1 cellular context compared by ENCODE assay signal in genomic region chr6:13486679-13487121, GRCh38.
A peak's percentile ranks its signal among the peaks of the same experiment; 100 is the strongest.
TF ChIP-seq lines count a peak whose summit lies in the region.

No MANE protein-coding gene starts in this region.

TF ChIP-seq in HEK293, 187 proteins besides CTCF, POLR2A, EP300 and RAD21 (continued from another document and continues in another):
- peak; percentile 94 for TF ChIP-seq ZNF335 (tag by site-specific recombination; conservative IDR thresholded peaks at IDR 0.05)
- TF ChIP-seq ZNF404 (tag by site-specific recombination; IDR thresholded peaks at IDR 0.05), result no peak
- no peak for TF ChIP-seq ZNF521 (tag by site-specific recombination; IDR thresholded peaks at IDR 0.05)
- no peak for TF ChIP-seq MEIS1 (CRISPR knock-in tag; IDR thresholded peaks at IDR 0.05; ENCODE audit: borderline replicate concordance)
- TF ChIP-seq, protein P1, sequence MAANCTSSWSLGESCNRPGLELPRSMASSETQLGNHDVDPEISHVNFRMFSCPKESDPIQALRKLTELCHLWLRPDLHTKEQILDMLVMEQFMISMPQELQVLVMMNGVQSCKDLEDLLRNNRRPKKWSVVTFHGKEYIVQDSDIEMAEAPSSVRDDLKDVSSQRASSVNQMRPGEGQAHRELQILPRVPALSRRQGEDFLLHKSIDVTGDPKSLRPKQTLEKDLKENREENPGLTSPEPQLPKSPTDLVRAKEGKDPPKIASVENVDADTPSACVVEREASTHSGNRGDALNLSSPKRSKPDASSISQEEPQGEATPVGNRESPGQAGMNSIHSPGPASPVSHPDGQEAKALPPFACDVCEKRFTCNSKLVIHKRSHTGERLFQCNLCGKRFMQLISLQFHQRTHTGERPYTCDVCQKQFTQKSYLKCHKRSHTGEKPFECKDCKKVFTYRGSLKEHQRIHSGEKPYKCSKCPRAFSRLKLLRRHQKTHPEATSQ (tag by site-specific recombination; IDR thresholded peaks at IDR 0.05), result no peak
- TF ChIP-seq ZNF302 (tag by site-specific recombination; IDR thresholded peaks at IDR 0.05; ENCODE audit: low read depth), result no peak
- TF ChIP-seq ZNF426 (tag by site-specific recombination; IDR thresholded peaks at IDR 0.05), result no peak
- 0 out of 2 replicates have a peak, but pooled peaks have one; percentile 22 for TF ChIP-seq ZNF280D (tag by site-specific recombination; IDR thresholded peaks at IDR 0.05)
- no peak for TF ChIP-seq MZF1 (tag by site-specific recombination; IDR thresholded peaks at IDR 0.05; ENCODE audit: borderline replicate concordance)
- no peak for TF ChIP-seq ZNF596 (tag by site-specific recombination; IDR thresholded peaks at IDR 0.05)
- TF ChIP-seq ZBTB17 (tag by site-specific recombination; IDR thresholded peaks at IDR 0.05), result peak; percentile 8; the same call in 1 of the 2 replicates
- 0 out of 2 replicates have a peak, but pooled peaks have one; percentile 12 for TF ChIP-seq ZNF121 (tag by site-specific recombination; IDR thresholded peaks at IDR 0.05)
- peak; percentile 38 for TF ChIP-seq KLF1 (tag by site-specific recombination; IDR thresholded peaks at IDR 0.05)
- TF ChIP-seq ZIC2 (tag by site-specific recombination; IDR thresholded peaks at IDR 0.05), result peak; percentile 5; the same call in 1 of the 2 replicates
- TF ChIP-seq ZNF791 (tag by site-specific recombination; IDR thresholded peaks at IDR 0.05), result no peak
- TF ChIP-seq ZNF211 (tag by site-specific recombination; IDR thresholded peaks at IDR 0.05; ENCODE audit: low read depth), result no peak
- TF ChIP-seq, protein P2, sequence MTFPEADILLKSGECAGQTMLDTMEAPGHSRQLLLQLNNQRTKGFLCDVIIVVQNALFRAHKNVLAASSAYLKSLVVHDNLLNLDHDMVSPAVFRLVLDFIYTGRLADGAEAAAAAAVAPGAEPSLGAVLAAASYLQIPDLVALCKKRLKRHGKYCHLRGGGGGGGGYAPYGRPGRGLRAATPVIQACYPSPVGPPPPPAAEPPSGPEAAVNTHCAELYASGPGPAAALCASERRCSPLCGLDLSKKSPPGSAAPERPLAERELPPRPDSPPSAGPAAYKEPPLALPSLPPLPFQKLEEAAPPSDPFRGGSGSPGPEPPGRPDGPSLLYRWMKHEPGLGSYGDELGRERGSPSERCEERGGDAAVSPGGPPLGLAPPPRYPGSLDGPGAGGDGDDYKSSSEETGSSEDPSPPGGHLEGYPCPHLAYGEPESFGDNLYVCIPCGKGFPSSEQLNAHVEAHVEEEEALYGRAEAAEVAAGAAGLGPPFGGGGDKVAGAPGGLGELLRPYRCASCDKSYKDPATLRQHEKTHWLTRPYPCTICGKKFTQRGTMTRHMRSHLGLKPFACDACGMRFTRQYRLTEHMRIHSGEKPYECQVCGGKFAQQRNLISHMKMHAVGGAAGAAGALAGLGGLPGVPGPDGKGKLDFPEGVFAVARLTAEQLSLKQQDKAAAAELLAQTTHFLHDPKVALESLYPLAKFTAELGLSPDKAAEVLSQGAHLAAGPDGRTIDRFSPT (tag by site-specific recombination; IDR thresholded peaks at IDR 0.05), result peak; percentile 41; the same call in 1 of the 2 replicates
- TF ChIP-seq ZBTB1 (tag by site-specific recombination; IDR thresholded peaks at IDR 0.05), result no peak
- TF ChIP-seq, protein P3, sequence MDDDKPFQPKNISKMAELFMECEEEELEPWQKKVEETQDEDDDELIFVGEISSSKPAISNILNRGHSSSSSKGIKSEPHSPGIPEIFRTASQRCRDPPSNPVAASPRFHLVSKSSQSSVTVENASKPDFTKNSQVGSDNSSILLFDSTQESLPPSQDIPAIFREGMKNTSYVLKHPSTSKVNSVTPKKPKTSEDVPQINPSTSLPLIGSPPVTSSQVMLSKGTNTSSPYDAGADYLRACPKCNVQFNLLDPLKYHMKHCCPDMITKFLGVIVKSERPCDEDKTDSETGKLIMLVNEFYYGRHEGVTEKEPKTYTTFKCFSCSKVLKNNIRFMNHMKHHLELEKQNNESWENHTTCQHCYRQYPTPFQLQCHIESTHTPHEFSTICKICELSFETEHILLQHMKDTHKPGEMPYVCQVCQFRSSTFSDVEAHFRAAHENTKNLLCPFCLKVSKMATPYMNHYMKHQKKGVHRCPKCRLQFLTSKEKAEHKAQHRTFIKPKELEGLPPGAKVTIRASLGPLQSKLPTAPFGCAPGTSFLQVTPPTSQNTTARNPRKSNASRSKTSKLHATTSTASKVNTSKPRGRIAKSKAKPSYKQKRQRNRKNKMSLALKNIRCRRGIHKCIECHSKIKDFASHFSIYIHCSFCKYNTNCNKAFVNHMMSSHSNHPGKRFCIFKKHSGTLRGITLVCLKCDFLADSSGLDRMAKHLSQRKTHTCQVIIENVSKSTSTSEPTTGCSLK (tag by site-specific recombination; IDR thresholded peaks at IDR 0.05), result no peak
- no peak for TF ChIP-seq ZNF621 (tag by site-specific recombination; IDR thresholded peaks at IDR 0.05)
- TF ChIP-seq, protein P4, sequence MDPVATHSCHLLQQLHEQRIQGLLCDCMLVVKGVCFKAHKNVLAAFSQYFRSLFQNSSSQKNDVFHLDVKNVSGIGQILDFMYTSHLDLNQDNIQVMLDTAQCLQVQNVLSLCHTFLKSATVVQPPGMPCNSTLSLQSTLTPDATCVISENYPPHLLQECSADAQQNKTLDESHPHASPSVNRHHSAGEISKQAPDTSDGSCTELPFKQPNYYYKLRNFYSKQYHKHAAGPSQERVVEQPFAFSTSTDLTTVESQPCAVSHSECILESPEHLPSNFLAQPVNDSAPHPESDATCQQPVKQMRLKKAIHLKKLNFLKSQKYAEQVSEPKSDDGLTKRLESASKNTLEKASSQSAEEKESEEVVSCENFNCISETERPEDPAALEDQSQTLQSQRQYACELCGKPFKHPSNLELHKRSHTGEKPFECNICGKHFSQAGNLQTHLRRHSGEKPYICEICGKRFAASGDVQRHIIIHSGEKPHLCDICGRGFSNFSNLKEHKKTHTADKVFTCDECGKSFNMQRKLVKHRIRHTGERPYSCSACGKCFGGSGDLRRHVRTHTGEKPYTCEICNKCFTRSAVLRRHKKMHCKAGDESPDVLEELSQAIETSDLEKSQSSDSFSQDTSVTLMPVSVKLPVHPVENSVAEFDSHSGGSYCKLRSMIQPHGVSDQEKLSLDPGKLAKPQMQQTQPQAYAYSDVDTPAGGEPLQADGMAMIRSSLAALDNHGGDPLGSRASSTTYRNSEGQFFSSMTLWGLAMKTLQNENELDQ (tag by site-specific recombination; IDR thresholded peaks at IDR 0.05; ENCODE audit: low read depth), result no peak
- TF ChIP-seq, protein P5, sequence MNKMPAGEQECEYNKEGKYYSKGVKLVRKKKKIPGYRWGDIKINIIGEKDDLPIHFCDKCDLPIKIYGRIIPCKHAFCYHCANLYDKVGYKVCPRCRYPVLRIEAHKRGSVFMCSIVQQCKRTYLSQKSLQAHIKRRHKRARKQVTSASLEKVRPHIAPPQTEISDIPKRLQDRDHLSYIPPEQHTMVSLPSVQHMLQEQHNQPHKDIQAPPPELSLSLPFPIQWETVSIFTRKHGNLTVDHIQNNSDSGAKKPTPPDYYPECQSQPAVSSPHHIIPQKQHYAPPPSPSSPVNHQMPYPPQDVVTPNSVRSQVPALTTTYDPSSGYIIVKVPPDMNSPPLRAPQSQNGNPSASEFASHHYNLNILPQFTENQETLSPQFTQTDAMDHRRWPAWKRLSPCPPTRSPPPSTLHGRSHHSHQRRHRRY (tag by site-specific recombination; IDR thresholded peaks at IDR 0.05), result no peak
- peak; percentile 87 for TF ChIP-seq ZBTB20 (tag by site-specific recombination; IDR thresholded peaks at IDR 0.05)
- no peak for TF ChIP-seq ZNF76 (tag by site-specific recombination; IDR thresholded peaks at IDR 0.05; ENCODE audit: borderline replicate concordance, low read depth)
- no peak for TF ChIP-seq GLI4 (tag by site-specific recombination; IDR thresholded peaks at IDR 0.05)
- TF ChIP-seq ZNF2 (tag by site-specific recombination; IDR thresholded peaks at IDR 0.05), result no peak
- no peak for TF ChIP-seq ZNF561 (tag by site-specific recombination; IDR thresholded peaks at IDR 0.05; ENCODE audit: borderline replicate concordance)
- no peak for TF ChIP-seq ZNF623 (tag by site-specific recombination; IDR thresholded peaks at IDR 0.05)
- TF ChIP-seq ZNF701 (tag by site-specific recombination; IDR thresholded peaks at IDR 0.05), result no peak
- TF ChIP-seq ZNF768 (tag by site-specific recombination; IDR thresholded peaks at IDR 0.05), result no peak
- TF ChIP-seq, protein P6, sequence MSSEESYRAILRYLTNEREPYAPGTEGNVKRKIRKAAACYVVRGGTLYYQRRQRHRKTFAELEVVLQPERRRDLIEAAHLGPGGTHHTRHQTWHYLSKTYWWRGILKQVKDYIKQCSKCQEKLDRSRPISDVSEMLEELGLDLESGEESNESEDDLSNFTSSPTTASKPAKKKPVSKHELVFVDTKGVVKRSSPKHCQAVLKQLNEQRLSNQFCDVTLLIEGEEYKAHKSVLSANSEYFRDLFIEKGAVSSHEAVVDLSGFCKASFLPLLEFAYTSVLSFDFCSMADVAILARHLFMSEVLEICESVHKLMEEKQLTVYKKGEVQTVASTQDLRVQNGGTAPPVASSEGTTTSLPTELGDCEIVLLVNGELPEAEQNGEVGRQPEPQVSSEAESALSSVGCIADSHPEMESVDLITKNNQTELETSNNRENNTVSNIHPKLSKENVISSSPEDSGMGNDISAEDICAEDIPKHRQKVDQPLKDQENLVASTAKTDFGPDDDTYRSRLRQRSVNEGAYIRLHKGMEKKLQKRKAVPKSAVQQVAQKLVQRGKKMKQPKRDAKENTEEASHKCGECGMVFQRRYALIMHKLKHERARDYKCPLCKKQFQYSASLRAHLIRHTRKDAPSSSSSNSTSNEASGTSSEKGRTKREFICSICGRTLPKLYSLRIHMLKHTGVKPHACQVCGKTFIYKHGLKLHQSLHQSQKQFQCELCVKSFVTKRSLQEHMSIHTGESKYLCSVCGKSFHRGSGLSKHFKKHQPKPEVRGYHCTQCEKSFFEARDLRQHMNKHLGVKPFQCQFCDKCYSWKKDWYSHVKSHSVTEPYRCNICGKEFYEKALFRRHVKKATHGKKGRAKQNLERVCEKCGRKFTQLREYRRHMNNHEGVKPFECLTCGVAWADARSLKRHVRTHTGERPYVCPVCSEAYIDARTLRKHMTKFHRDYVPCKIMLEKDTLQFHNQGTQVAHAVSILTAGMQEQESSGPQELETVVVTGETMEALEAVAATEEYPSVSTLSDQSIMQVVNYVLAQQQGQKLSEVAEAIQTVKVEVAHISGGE (tag by site-specific recombination; conservative IDR thresholded peaks at IDR 0.05; ENCODE audit: low read depth), result no peak
- no peak for TF ChIP-seq ZNF157 (tag by site-specific recombination; IDR thresholded peaks at IDR 0.05)
- TF ChIP-seq ZNF248 (tag by site-specific recombination; IDR thresholded peaks at IDR 0.05), result no peak
- no peak for TF ChIP-seq ZNF354C (tag by site-specific recombination; IDR thresholded peaks at IDR 0.05; ENCODE audit: borderline replicate concordance, low read depth)
- no peak for TF ChIP-seq HOXD13 (CRISPR knock-in tag; IDR thresholded peaks at IDR 0.05; ENCODE audit: borderline replicate concordance)
- no peak for TF ChIP-seq ZNF837 (tag by site-specific recombination; IDR thresholded peaks at IDR 0.05)
- TF ChIP-seq, protein P7, sequence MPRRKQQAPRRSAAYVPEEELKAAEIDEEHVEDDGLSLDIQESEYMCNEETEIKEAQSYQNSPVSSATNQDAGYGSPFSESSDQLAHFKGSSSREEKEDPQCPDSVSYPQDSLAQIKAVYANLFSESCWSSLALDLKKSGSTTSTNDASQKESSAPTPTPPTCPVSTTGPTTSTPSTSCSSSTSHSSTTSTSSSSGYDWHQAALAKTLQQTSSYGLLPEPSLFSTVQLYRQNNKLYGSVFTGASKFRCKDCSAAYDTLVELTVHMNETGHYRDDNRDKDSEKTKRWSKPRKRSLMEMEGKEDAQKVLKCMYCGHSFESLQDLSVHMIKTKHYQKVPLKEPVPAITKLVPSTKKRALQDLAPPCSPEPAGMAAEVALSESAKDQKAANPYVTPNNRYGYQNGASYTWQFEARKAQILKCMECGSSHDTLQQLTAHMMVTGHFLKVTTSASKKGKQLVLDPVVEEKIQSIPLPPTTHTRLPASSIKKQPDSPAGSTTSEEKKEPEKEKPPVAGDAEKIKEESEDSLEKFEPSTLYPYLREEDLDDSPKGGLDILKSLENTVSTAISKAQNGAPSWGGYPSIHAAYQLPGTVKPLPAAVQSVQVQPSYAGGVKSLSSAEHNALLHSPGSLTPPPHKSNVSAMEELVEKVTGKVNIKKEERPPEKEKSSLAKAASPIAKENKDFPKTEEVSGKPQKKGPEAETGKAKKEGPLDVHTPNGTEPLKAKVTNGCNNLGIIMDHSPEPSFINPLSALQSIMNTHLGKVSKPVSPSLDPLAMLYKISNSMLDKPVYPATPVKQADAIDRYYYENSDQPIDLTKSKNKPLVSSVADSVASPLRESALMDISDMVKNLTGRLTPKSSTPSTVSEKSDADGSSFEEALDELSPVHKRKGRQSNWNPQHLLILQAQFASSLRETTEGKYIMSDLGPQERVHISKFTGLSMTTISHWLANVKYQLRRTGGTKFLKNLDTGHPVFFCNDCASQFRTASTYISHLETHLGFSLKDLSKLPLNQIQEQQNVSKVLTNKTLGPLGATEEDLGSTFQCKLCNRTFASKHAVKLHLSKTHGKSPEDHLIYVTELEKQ (tag by site-specific recombination; IDR thresholded peaks at IDR 0.05; ENCODE audit: borderline replicate concordance), result no peak
- no peak for TF ChIP-seq IKZF3 (tag by site-specific recombination; IDR thresholded peaks at IDR 0.05)
- TF ChIP-seq ZBTB8A (tag by site-specific recombination; IDR thresholded peaks at IDR 0.05), result peak; percentile 38; the same call in 1 of the 2 replicates
- no peak for TF ChIP-seq ZNF324 (tag by site-specific recombination; IDR thresholded peaks at IDR 0.05)
- peak; percentile 34; the same call in 1 of the 2 replicates for TF ChIP-seq GLIS2 (tag by site-specific recombination; IDR thresholded peaks at IDR 0.05)
- no peak for TF ChIP-seq GLI2 (tag by site-specific recombination; IDR thresholded peaks at IDR 0.05; ENCODE audit: borderline replicate concordance, low read depth)
- no peak for TF ChIP-seq ZNF571 (tag by site-specific recombination; IDR thresholded peaks at IDR 0.05)
- TF ChIP-seq ZFP69B (tag by site-specific recombination; IDR thresholded peaks at IDR 0.05), result 0 out of 2 replicates have a peak, but pooled peaks have one; percentile 65
